ENCODE assay signal across 8 cellular contexts in genomic region chr3:100041328-100041749, GRCh38.
DNase-seq lines count a peak whose midpoint lies in the region; ATAC-seq and TF ChIP-seq lines count a peak whose summit lies in the region.

No MANE protein-coding gene starts in this region.

- no peaks in the 10 kb centered on the region for H3K79me2 ChIP-seq in OCI-LY7 (ENCODE audit: insufficient read depth, low read depth, low read length)

- H3K9ac ChIP-seq in IMR-90 (ENCODE audit: low read depth, low read length) = peak overlapping the region; percentile 80; the same call in 1 of the 2 replicates

- H3K9me1 ChIP-seq in IMR-90 (ENCODE audit: insufficient read depth, low read length) = peaks cover 8% of the 10 kb centered on the region

- peak overlapping the region; percentile 100 for H2BK5ac ChIP-seq in IMR-90 (ENCODE audit: low read depth, low read length, poor library complexity, severe bottlenecking)

- peak overlapping the region; percentile 95; the same call in 1 of the 2 replicates for H3K14ac ChIP-seq in IMR-90 (replicated peaks; ENCODE audit: low read depth, low read length)

- DNase-seq in IMR-90 (peak; percentile 91), cardiac fibroblast (ENCODE audit: low read depth in 2 of 2) (peak; percentile 95 to 97), left kidney (ENCODE audit: low read depth, low spot score) (peak; percentile 24), tibial artery (no peak), erythroblast (lab: John Stamatoyannopoulos, UW) (no peak), NCI-H510A treated with DMSO at 0.1 percent for 48 hours (lab: John Stamatoyannopoulos, UW) (no peak), OCI-LY7 (ENCODE audit: low spot score) (no peak), NCI-H1694 treated with DMSO at 0.1 percent for 48 hours (lab: John Stamatoyannopoulos, UW) (no peak)

- H4K20me1 ChIP-seq in IMR-90 (ENCODE audit: insufficient read depth, low read length) (no peaks in the 10 kb centered on the region), OCI-LY7 (ENCODE audit: insufficient read depth, low read length) (peaks cover 24% of the 10 kb centered on the region)

- no peaks in the 10 kb centered on the region; a peak in 2 of 4 replicates for H3K79me1 ChIP-seq in IMR-90 (ENCODE audit: low read depth in 1 of 2, low read length in 2 of 2)

- dilution Hi-C loops in IMR-90 (cut with HindIII; ENCODE audit: low sequenced_read_pairs, unreplicated experiment) = no loop called here

- H3K36me3 ChIP-seq in IMR-90 (ENCODE audit: control insufficient read depth, insufficient read depth, low read length) (no peaks in the 10 kb centered on the region), tibial artery (no peaks in the 10 kb centered on the region), OCI-LY7 (ENCODE audit: insufficient read depth, low read length) (no peaks in the 10 kb centered on the region)

- H3K27me3 ChIP-seq in IMR-90 (ENCODE audit: control insufficient read depth, insufficient read depth, low read length) = no peaks in the 10 kb centered on the region
- H3K27me3 ChIP-seq in tibial artery = no peaks in the 10 kb centered on the region

- POLR2A ChIA-PET in IMR-90 (lab: Charles Lee; ENCODE audit: unreplicated experiment) (interaction anchor here (0.5 to 1.3 kb wide), 4 partner anchors 9 to 219 kb away, joined by 3 to 6 read pairs (median 3); partner anchors contain the start of gene TBC1D23), OCI-LY7 (lab: Charles Lee) (interaction anchor here (0.7 to 1.1 kb wide), 3 partner anchors 10 to 96 kb away, joined by 3 read pairs; no protein-coding TSS in a partner anchor)

- in situ Hi-C loops in IMR-90 (cut with MboI; ENCODE audit: low sequenced_read_pairs) = no loop called here

- H3K9me3 ChIP-seq in IMR-90 (ENCODE audit: control insufficient read depth, insufficient read depth, low read length) (no peaks in the 10 kb centered on the region), tibial artery (no peaks in the 10 kb centered on the region), OCI-LY7 (ENCODE audit: low read length) (no peaks in the 10 kb centered on the region)

- H3K27ac ChIP-seq in IMR-90 (ENCODE audit: insufficient read depth, low read length) (peak overlapping the region; percentile 98; the same call in 1 of the 2 replicates), tibial artery (peak overlapping the region; percentile 73 to 79), OCI-LY7 (ENCODE audit: low read depth, low read length, poor library complexity, severe bottlenecking) (no peak overlapping the region)

- H2BK20ac ChIP-seq in IMR-90 (ENCODE audit: low read depth, low read length) = peak overlapping the region; percentile 99

- no CpG with 5 or more reads among the region's 1 CpG for WGBS in IMR-90 (ENCODE audit: extremely low coverage in 2 of 2, insufficient read length in 1 of 2), 2 experiments

- peak; percentile 22 for ATAC-seq in IMR-90 (ENCODE audit: low read depth)

- H2AFZ ChIP-seq in IMR-90 (replicated peaks; ENCODE audit: low read length, poor library complexity) = no peak overlapping the region
- no peak overlapping the region for H2AFZ ChIP-seq in OCI-LY7 (ENCODE audit: low read length)

- no peak for TF ChIP-seq RAD21 in IMR-90 (IDR thresholded peaks at IDR 0.05; ENCODE audit: low read length)

- no TSS peak for BruUV-seq in IMR-90 (replicated peaks; lab: Mats Ljungman, UMichigan)
- BruUV-seq in OCI-LY7 (replicated peaks; lab: Mats Ljungman, UMichigan) = no TSS peak

- H2AK9ac ChIP-seq in IMR-90 (replicated peaks; ENCODE audit: low read depth, low read length, poor library complexity) = no peak overlapping the region

- H2BK15ac ChIP-seq in IMR-90 (ENCODE audit: low read depth, low read length) = peak overlapping the region; percentile 93; the same call in 2 of the 3 replicates

- H3K4me3 ChIP-seq in IMR-90 (ENCODE audit: insufficient read depth, low read depth, low read length) = no peak overlapping the region
- no peak overlapping the region for H3K4me3 ChIP-seq in cardiac fibroblast (replicated peaks in 1 of 2; ENCODE audit: low read depth in 2 of 2, low read length in 2 of 2)
- H3K4me3 ChIP-seq in tibial artery = no peak overlapping the region
- H3K4me3 ChIP-seq in OCI-LY7 (ENCODE audit: low read depth, low read length, poor library complexity, severe bottlenecking) = no peak overlapping the region

- peaks cover 20% of the 10 kb centered on the region for H3K4me1 ChIP-seq in IMR-90 (ENCODE audit: control insufficient read depth, insufficient read depth, low read length)
- peaks cover 0 to 56% (median 31%) of the 10 kb centered on the region in 4 donors for H3K4me1 ChIP-seq in tibial artery
- peaks cover 12% of the 10 kb centered on the region for H3K4me1 ChIP-seq in OCI-LY7 (ENCODE audit: insufficient read depth, low read length, poor library complexity, severe bottlenecking)

- TF ChIP-seq CTCF in IMR-90 (conservative IDR thresholded peaks at IDR 0.05; ENCODE audit: low read depth, low read length) = no peak
- TF ChIP-seq CTCF in cardiac fibroblast (IDR thresholded peaks at IDR 0.05; ENCODE audit: low read depth, low read length) = no peak
- TF ChIP-seq CTCF in tibial artery (IDR thresholded peaks at IDR 0.05) = no peak
- TF ChIP-seq CTCF in OCI-LY7 (conservative IDR thresholded peaks at IDR 0.05; ENCODE audit: low read length) = no peak

- intact Hi-C loops in IMR-90 (cut with micrococcal nuclease) (loop anchor here (1.0 to 5.0 kb wide), 5 partner anchors 33 to 213 kb away; no protein-coding TSS in a partner anchor), tibial artery (cut with DNase I; ENCODE audit: low total_unique reads) (no loop called here), OCI-LY7 (cut with micrococcal nuclease; ENCODE audit: unreplicated experiment) (no loop called here)

- H3K4ac ChIP-seq in IMR-90 (ENCODE audit: low read depth, low read length) = peak overlapping the region; percentile 93

- peak; percentile 47; the same call in 1 of the 2 replicates for TF ChIP-seq POLR2A in IMR-90 (IDR thresholded peaks at IDR 0.05; ENCODE audit: low read depth, low read length)
- TF ChIP-seq POLR2A in erythroblast (IDR thresholded peaks at IDR 0.05; ENCODE audit: low read length) = no peak

- peak overlapping the region; percentile 85 to 96 for H4K8ac ChIP-seq in IMR-90 (ENCODE audit: low read depth in 2 of 2, low read length in 2 of 2)

- H4K91ac ChIP-seq in IMR-90 (ENCODE audit: insufficient read depth, low read depth, low read length) = peak overlapping the region; percentile 91

- H3K56ac ChIP-seq in IMR-90 (ENCODE audit: extremely low read depth, insufficient read depth, low read length) = peak overlapping the region; percentile 93

- peak overlapping the region; percentile 100 for H4K5ac ChIP-seq in IMR-90 (ENCODE audit: low read depth, low read length)

- H2BK120ac ChIP-seq in IMR-90 (ENCODE audit: low read depth, low read length) = peak overlapping the region; percentile 98

- CTCF ChIA-PET in IMR-90 (lab: Yijun Ruan, JAX) (interaction anchor here (0.7 to 1.9 kb wide), 3 partner anchors 15 to 213 kb away, joined by 3 to 7 read pairs (median 4); no protein-coding TSS in a partner anchor), OCI-LY7 (lab: Charles Lee; ENCODE audit: unreplicated experiment) (no interaction called here)

- peak overlapping the region; percentile 100 for H3K18ac ChIP-seq in IMR-90 (ENCODE audit: low read depth, low read length)

- no peak overlapping the region for H2AK5ac ChIP-seq in IMR-90 (ENCODE audit: low read depth, low read length)

- peak overlapping the region; percentile 91; the same call in 1 of the 2 replicates for H3K23ac ChIP-seq in IMR-90 (ENCODE audit: low read depth, low read length)

- H3K4me2 ChIP-seq in IMR-90 (ENCODE audit: low read depth, low read length) (peak overlapping the region; percentile 40), OCI-LY7 (ENCODE audit: low read length) (no peak overlapping the region)

- H3K9me2 ChIP-seq in OCI-LY7 (ENCODE audit: insufficient read depth, low read length) = no peaks in the 10 kb centered on the region

TF ChIP-seq in IMR-90, 13 proteins besides CTCF, POLR2A, EP300 and RAD21:
- TF ChIP-seq MAFK (IDR thresholded peaks at IDR 0.05; ENCODE audit: low read depth, low read length) (no peak), CEBPB (IDR thresholded peaks at IDR 0.05; ENCODE audit: low read depth, low read length) (0 out of 2 replicates have a peak, but pooled peaks have one; percentile 20), ELK1 (IDR thresholded peaks at IDR 0.05; ENCODE audit: borderline replicate concordance, low read depth, low read length) (no peak), USF2 (IDR thresholded peaks at IDR 0.05; ENCODE audit: low read depth, low read length) (no peak), MAZ (IDR thresholded peaks at IDR 0.05; ENCODE audit: borderline replicate concordance, low read depth, low read length) (no peak), RCOR1 (IDR thresholded peaks at IDR 0.05; ENCODE audit: insufficient replicate concordance, low read length) (no peak), RFX5 (IDR thresholded peaks at IDR 0.05; ENCODE audit: low read depth, low read length) (0 out of 2 replicates have a peak, but pooled peaks have one; percentile 32), FOS (IDR thresholded peaks at IDR 0.05; ENCODE audit: low read depth, low read length) (peak; percentile 20; the same call in 1 of the 2 replicates), BHLHE40 (IDR thresholded peaks at IDR 0.05; ENCODE audit: low read depth, low read length) (no peak)

Comparison
In these comparisons a context has a peak if more than half of its experiments do, and no peak if none do; other contexts are left out.
1. DNase-seq: peak in IMR-90 (single experiment), cardiac fibroblast (2 of 2) and left kidney (single experiment); none in tibial artery (0 of 2), erythroblast (0 of 2), NCI-H510A treated with DMSO at 0.1 percent for 48 hours (single experiment), OCI-LY7 (single experiment) and NCI-H1694 treated with DMSO at 0.1 percent for 48 hours (single experiment).